11 cellular contexts compared by ENCODE assay signal in genomic region chr2:197210450-197210849, GRCh38.
DNase-seq lines count a peak whose midpoint lies in the region; ATAC-seq, FAIRE-seq and TF ChIP-seq lines count a peak whose summit lies in the region.
"Had no signal": no experiment of that assay in that cellular context is flagged by ENCODE, and none has a peak within 500 bp of the region (broad histone marks: within the 10 kb centered on the region; RNA-seq: fewer than 3 reads in every experiment).

No MANE protein-coding gene starts in this region.

- peak overlapping the region; percentile 85 for H3K4me2 ChIP-seq in GM12878 (ENCODE audit: control insufficient read depth, insufficient read depth)

- SMC1A ChIA-PET in GM12878 (lab: Charles Lee; ENCODE audit: uncharacterized antibody, unreplicated experiment), result interaction anchor here (0.6 to 18.1 kb wide), 15 partner anchors 8 to 166 kb away, joined by 3 to 433 read pairs (median 14); partner anchors contain the start of gene ANKRD44

- peaks cover 97% of the 10 kb centered on the region for H3K4me1 Mint-ChIP-seq in CD14-positive monocyte
- peaks cover 66 to 93% (median 90%) of the 10 kb centered on the region in 3 donors for H3K4me1 Mint-ChIP-seq in IgD-negative memory B cell
- H3K4me1 Mint-ChIP-seq in naive thymus-derived CD8-positive, alpha-beta T cell, result peaks cover 49 to 99% (median 97%) of the 10 kb centered on the region in 4 donors

- TF ChIP-seq EP300 in GM12878 (IDR thresholded peaks at IDR 0.05; ENCODE audit: borderline replicate concordance in 1 of 2, control insufficient read depth in 1 of 2, low read depth in 2 of 2, low read length in 2 of 2), result no peak

- RAD21 ChIA-PET in GM12878 (lab: Charles Lee; ENCODE audit: unreplicated experiment), result interaction anchor here (0.7 to 18.1 kb wide), 15 partner anchors 8 to 117 kb away, joined by 3 to 408 read pairs (median 5); partner anchors contain the start of gene ANKRD44

- H3K9me3 ChIP-seq in GM12878 (replicated peaks; ENCODE audit: control insufficient read depth, insufficient read depth, low read length) (no peaks in the 10 kb centered on the region), pancreas (no peaks in the 10 kb centered on the region)

- intact Hi-C loops in CD14-positive monocyte (cut with micrococcal nuclease) (loop anchor here in 1 of 2 donors (5.0 kb wide), 1 partner anchor 47 kb away; no protein-coding TSS in a partner anchor), GM12878 (cut with micrococcal nuclease; ENCODE audit: unreplicated experiment) (loop anchor here (1.0 kb wide), 1 partner anchor 11 kb away; no protein-coding TSS in a partner anchor), pancreas (cut with DNase I) (no loop called here)

- H3K36me3 Mint-ChIP-seq in CD14-positive monocyte, result peaks cover 6 to 19% of the 10 kb centered on the region in 2 donors
- no peaks in the 10 kb centered on the region for H3K36me3 Mint-ChIP-seq in IgD-negative memory B cell
- H3K36me3 Mint-ChIP-seq in naive thymus-derived CD8-positive, alpha-beta T cell, result peaks cover 0 to 5% (median 4%) of the 10 kb centered on the region in 3 donors

- H3K4me1 ChIP-seq in GM12878 (ENCODE audit: control insufficient read depth, insufficient read depth, low read length), result peaks cover 94% of the 10 kb centered on the region
- peaks cover 5 to 23% (median 8%) of the 10 kb centered on the region in 3 donors for H3K4me1 ChIP-seq in pancreas

- H3K27ac Mint-ChIP-seq in CD14-positive monocyte, result peak overlapping the region; percentile 5 to 92 (median 80)
- peak overlapping the region; percentile 86 to 95 (median 92) for H3K27ac Mint-ChIP-seq in IgD-negative memory B cell
- H3K27ac Mint-ChIP-seq in naive thymus-derived CD8-positive, alpha-beta T cell, result peak overlapping the region; percentile 95 to 99 (median 97)

- CTCF ChIA-PET in GM12878 (lab: Yijun Ruan, JAX), result interaction anchor here (0.6 to 1.8 kb wide), 9 partner anchors 12 to 101 kb away, joined by 3 to 9 read pairs (median 4); no protein-coding TSS in a partner anchor

- no peaks in the 10 kb centered on the region for H3K27me3 ChIP-seq in GM12878 (replicated peaks in 1 of 2; ENCODE audit: control insufficient read depth in 2 of 2, insufficient read depth in 2 of 2, low read length in 1 of 2)
- H3K27me3 ChIP-seq in pancreas, result no peaks in the 10 kb centered on the region

- H3K79me2 ChIP-seq in GM12878 (ENCODE audit: control insufficient read depth, insufficient read depth, low read length), result peaks cover 95% of the 10 kb centered on the region

- H3K4me3 Mint-ChIP-seq in CD14-positive monocyte, result peak overlapping the region in 1 of 2 donors; percentile 42
- peak overlapping the region; percentile 63 to 93 (median 88) for H3K4me3 Mint-ChIP-seq in IgD-negative memory B cell
- H3K4me3 Mint-ChIP-seq in naive thymus-derived CD8-positive, alpha-beta T cell, result peak overlapping the region; percentile 57 to 88 (median 77)

- H2AFZ ChIP-seq in GM12878 (ENCODE audit: control insufficient read depth, low read depth, low read length), result no peak overlapping the region; the same call in 1 of the 2 replicates

- H3K27ac ChIP-seq in GM12878 (ENCODE audit: control insufficient read depth, insufficient read depth) (peak overlapping the region; percentile 97), pancreas (peak overlapping the region in 1 of 4 donors; percentile 28)
- H3K27ac ChIP-seq: epithelial cell of prostate had no signal

- TF ChIP-seq CTCF in CD14-positive monocyte (IDR thresholded peaks at IDR 0.05), result no peak
- TF ChIP-seq CTCF in GM12878 (IDR thresholded peaks at IDR 0.05 in 2 of 3, conservative IDR thresholded peaks at IDR 0.05 in 1 of 3; ENCODE audit: control insufficient read depth in 2 of 3, extremely low read depth in 1 of 3, insufficient read depth in 1 of 3, low read depth in 3 of 3, low read length in 3 of 3), result no peak
- TF ChIP-seq CTCF in pancreas (IDR thresholded peaks at IDR 0.05), result no peak

- FAIRE-seq in GM12878 (lab: Jason Lieb, UNC) (no peak), pancreas (lab: Jason Lieb, UNC) (no peak)

- H3K4me3 ChIP-seq in GM12878 (peak overlapping the region; percentile 28), pancreas (no peak overlapping the region)

- peak overlapping the region; percentile 76 for H3K9ac ChIP-seq in GM12878 (ENCODE audit: control insufficient read depth, insufficient read depth, low read length)

- H3K9me3 Mint-ChIP-seq in CD14-positive monocyte, result no peaks in the 10 kb centered on the region
- no peaks in the 10 kb centered on the region for H3K9me3 Mint-ChIP-seq in IgD-negative memory B cell
- H3K9me3 Mint-ChIP-seq in naive thymus-derived CD8-positive, alpha-beta T cell, result no peaks in the 10 kb centered on the region

- no peak for TF ChIP-seq POLR2A in GM12878 (IDR thresholded peaks at IDR 0.05; ENCODE audit: low read depth, low read length)

- H3K27me3 Mint-ChIP-seq in CD14-positive monocyte (ENCODE audit: low read depth in 3 of 3) (no peaks in the 10 kb centered on the region), IgD-negative memory B cell (no peaks in the 10 kb centered on the region)
- H3K27me3 Mint-ChIP-seq in naive thymus-derived CD8-positive, alpha-beta T cell, result no peaks in the 10 kb centered on the region

- DNase-seq in CD14-positive monocyte (ENCODE audit: low spot score) (no peak), GM12878 (ENCODE audit: low read depth, low spot score) (no peak), NCI-H510A (lab: John Stamatoyannopoulos, UW) (no peak), pancreas (no peak), A172 (ENCODE audit: low spot score) (no peak)
- no peak for DNase-seq in naive thymus-derived CD8-positive, alpha-beta T cell
- DNase-seq: NCI-H187, PC-3 had no signal

- POLR2A ChIA-PET in GM12878 (lab: Charles Lee), result interaction anchor here (0.7 to 6.5 kb wide), 14 partner anchors 11 to 97 kb away, joined by 3 to 80 read pairs (median 4); partner anchors contain the start of gene ANKRD44
- POLR2A ChIA-PET in naive thymus-derived CD8-positive, alpha-beta T cell (lab: Charles Lee), result interaction anchor here (0.6 to 24.4 kb wide), 13 partner anchors 9 to 96 kb away, joined by 3 to 582 read pairs (median 4); partner anchors contain the start of gene ANKRD44

- no peak for ATAC-seq in GM12878
- ATAC-seq in naive thymus-derived CD8-positive, alpha-beta T cell, result no peak
- no peak for ATAC-seq in HG02840 (IDR thresholded peaks at IDR 0.05; ENCODE audit: low FRiP score, unreplicated experiment)
- no peak for ATAC-seq in pancreas
- ATAC-seq: PC-3 had no signal

- H3K36me3 ChIP-seq in GM12878 (ENCODE audit: control insufficient read depth in 2 of 2, insufficient read depth in 2 of 2, low read length in 1 of 2) (no peaks in the 10 kb centered on the region), pancreas (no peaks in the 10 kb centered on the region)

- H4K20me1 ChIP-seq in GM12878 (ENCODE audit: control insufficient read depth, insufficient read depth), result no peaks in the 10 kb centered on the region

- no TSS peak for BruUV-seq in GM12878 (replicated peaks; lab: Mats Ljungman, UMichigan)

- 24% methylated on average over 3 of the region's 3 CpGs for WGBS in GM12878 (ENCODE audit: insufficient coverage, insufficient replicate concordance, low lambda C conversion rate, missing lambda C conversion rate)
- 59 to 95% methylated on average over 3 of the region's 3 CpGs for WGBS in pancreas, 2 donors

- in situ Hi-C loops in GM12878 (cut with MboI), result no loop called here

- TF ChIP-seq RAD21 in GM12878 (IDR thresholded peaks at IDR 0.05; ENCODE audit: insufficient read depth, low read depth, low read length), result no peak

TF ChIP-seq in GM12878, 131 proteins besides CTCF, POLR2A, EP300 and RAD21:
- TF ChIP-seq BHLHE40 (IDR thresholded peaks at IDR 0.05; ENCODE audit: borderline replicate concordance in 1 of 2, low read depth in 2 of 2, low read length in 1 of 2) (no peak), SMARCA5 (IDR thresholded peaks at IDR 0.05) (no peak), HCFC1 (IDR thresholded peaks at IDR 0.05; ENCODE audit: low read length) (no peak), TCF7 (IDR thresholded peaks at IDR 0.05; ENCODE audit: borderline replicate concordance) (no peak)
